ENCODE assay signal across 9 cellular contexts in genomic region chr3:64327039-64327804, GRCh38.
DNase-seq lines count a peak whose midpoint lies in the region; ATAC-seq, FAIRE-seq and TF ChIP-seq lines count a peak whose summit lies in the region.
"Had no signal": no experiment of that assay in that cellular context is flagged by ENCODE, and none has a peak within 500 bp of the region (broad histone marks: within the 10 kb centered on the region; RNA-seq: fewer than 3 reads in every experiment).

No MANE protein-coding gene starts in this region.

- TF ChIP-seq CTCF in HFFc6 (IDR thresholded peaks at IDR 0.05) = no peak
- no peak for TF ChIP-seq CTCF in lung (IDR thresholded peaks at IDR 0.05; ENCODE audit: control extremely low read depth, extremely low read depth)
- TF ChIP-seq CTCF in stomach (IDR thresholded peaks at IDR 0.05) = no peak

- peaks cover 28% of the 10 kb centered on the region for H3K4me1 Mint-ChIP-seq in HFFc6 (ENCODE audit: low read depth)

- H3K36me3 Mint-ChIP-seq in HFFc6 (ENCODE audit: low read depth) = no peaks in the 10 kb centered on the region

- H3K4me1 ChIP-seq in lung (ENCODE audit: control insufficient read depth in 2 of 2, insufficient read depth in 2 of 2, low read length in 2 of 2) (peaks cover 0 to 3% of the 10 kb centered on the region in 2 donors), stomach (no peaks in the 10 kb centered on the region)

- H3K27ac ChIP-seq in lung (ENCODE audit: low read depth in 1 of 2, low read length in 1 of 2) (peak overlapping the region; percentile 55 to 78), stomach (peak overlapping the region; percentile 18 to 77 (median 65))
- H3K27ac ChIP-seq: C4-2B had no signal

- H3K4me3 ChIP-seq in lung (no peak overlapping the region), stomach (no peak overlapping the region)

- H3K4me3 Mint-ChIP-seq in HFFc6 = peak overlapping the region; percentile 23; the same call in 1 of the 2 replicates

- no peaks in the 10 kb centered on the region; the same call in 1 of the 2 replicates for H3K27me3 Mint-ChIP-seq in HFFc6 (ENCODE audit: insufficient read depth)

- FAIRE-seq in GM12892 (lab: Jason Lieb, UNC) = no peak

- peak overlapping the region; percentile 67 for H3K27ac Mint-ChIP-seq in HFFc6

- no peak for TF ChIP-seq EP300 in stomach (IDR thresholded peaks at IDR 0.05)

- H3K36me3 ChIP-seq in lung (ENCODE audit: control insufficient read depth in 2 of 2, insufficient read depth in 2 of 2, low read length in 2 of 2) = no peaks in the 10 kb centered on the region
- H3K36me3 ChIP-seq in stomach = no peaks in the 10 kb centered on the region

- H3K9me3 Mint-ChIP-seq in HFFc6 = no peaks in the 10 kb centered on the region

- ATAC-seq in esophagus mucosa = peak; percentile 42
- peak; percentile 56 for ATAC-seq in lung (ENCODE audit: insufficient read depth, low FRiP score)
- ATAC-seq in HG03045 (IDR thresholded peaks at IDR 0.05; ENCODE audit: unreplicated experiment) = no peak

- TF ChIP-seq POLR2A in stomach (IDR thresholded peaks at IDR 0.05) (no peak), GM12892 (IDR thresholded peaks at IDR 0.05; ENCODE audit: low read depth, low read length) (no peak)

- H3K27me3 ChIP-seq in lung (ENCODE audit: control insufficient read depth, insufficient read depth) (no peaks in the 10 kb centered on the region), stomach (no peaks in the 10 kb centered on the region)

- peak; percentile 7 for DNase-seq in HFFc6
- DNase-seq in lung (ENCODE audit: low spot score) = peak; percentile 54
- no peak for DNase-seq in stomach
- DNase-seq in GM12892 (ENCODE audit: insufficient read length) = no peak
- no peak for DNase-seq in HCEC 1CT
- no peak for DNase-seq in activated CD8-positive, alpha-beta memory T cell treated with anti-CD3 and anti-CD28 coated beads, Interleukin-2, amount 50 U/mL, for 4 hours

- H3K9me3 ChIP-seq in lung (ENCODE audit: control insufficient read depth in 2 of 2, insufficient read depth in 1 of 2, low read length in 1 of 2) = no peaks in the 10 kb centered on the region
- no peaks in the 10 kb centered on the region for H3K9me3 ChIP-seq in stomach

- 65 to 75% methylated on average over 11 of the region's 11 CpGs for WGBS in lung, 2 donors
- 65 to 83% (median 73%) methylated on average over 11 of the region's 11 CpGs for WGBS in stomach, 5 donors

- intact Hi-C loops in stomach (cut with DNase I; ENCODE audit: low total_unique reads) = no loop called here

Comparison
In these comparisons a context has a peak if more than half of its experiments do, and no peak if none do; other contexts are left out.
1. DNase-seq: peak in HFFc6 (single experiment) and lung (single experiment); none in stomach (single experiment), GM12892 (single experiment), HCEC 1CT (single experiment) and activated CD8-positive, alpha-beta memory T cell treated with anti-CD3 and anti-CD28 coated beads, Interleukin-2, amount 50 U/mL, for 4 hours (single experiment).